Comparison of ENCODE assay signal across 8 cellular contexts in genomic region chr20:5557123-5557522, GRCh38. TPM values are rescaled to one million over a fixed set of nuclear protein-coding genes. Genes with fewer than 3 reads are reported as not detected.
DNase-seq lines count a peak whose midpoint lies in the region; ATAC-seq and TF ChIP-seq lines count a peak whose summit lies in the region.

No MANE protein-coding gene starts in this region.

- TF ChIP-seq CTCF in AG04450 (IDR thresholded peaks at IDR 0.05; ENCODE audit: low read depth, low read length): peak; percentile 75
- TF ChIP-seq CTCF in GM12874 (IDR thresholded peaks at IDR 0.05; ENCODE audit: insufficient read depth, low read depth, low read length): peak; percentile 59; the same call in 1 of the 2 replicates
- peak; percentile 49 to 66 (median 58) for TF ChIP-seq CTCF in right lobe of liver (IDR thresholded peaks at IDR 0.05)

- H3K4me3 ChIP-seq in AG04450 (ENCODE audit: low read depth, low read length) (no peak overlapping the region), MG63 (no peak overlapping the region), right lobe of liver (no peak overlapping the region)

- H3K4me3 Mint-ChIP-seq in central memory CD8-positive, alpha-beta T cell: no peak overlapping the region
- no peak overlapping the region for H3K4me3 Mint-ChIP-seq in stimulated activated memory B cell treated with anti-CD40 and anti-IgM and Interleukin-4, amounts not matched to agents 10 μg/mL and 1 μg/mL and 100 μg/mL, for 72 hours

- peak; percentile 67 for ATAC-seq in central memory CD8-positive, alpha-beta T cell (replicated peaks; ENCODE audit: extremely low read depth, poor library complexity, severe bottlenecking)
- ATAC-seq in right lobe of liver: peak; percentile 74 to 85 (median 79)
- peak; percentile 63 for ATAC-seq in stimulated activated memory B cell treated with anti-CD40 and anti-IgM and Interleukin-4, amounts not matched to agents 10 μg/mL and 1 μg/mL and 100 μg/mL, for 72 hours
- no peak for ATAC-seq in GM19324 (IDR thresholded peaks at IDR 0.05; ENCODE audit: low FRiP score, unreplicated experiment)

- H3K4me1 Mint-ChIP-seq in central memory CD8-positive, alpha-beta T cell: no peaks in the 10 kb centered on the region
- no peaks in the 10 kb centered on the region for H3K4me1 Mint-ChIP-seq in stimulated activated memory B cell treated with anti-CD40 and anti-IgM and Interleukin-4, amounts not matched to agents 10 μg/mL and 1 μg/mL and 100 μg/mL, for 72 hours

- TF ChIP-seq POLR2A in right lobe of liver (IDR thresholded peaks at IDR 0.05): no peak

- WGBS in right lobe of liver (ENCODE audit: insufficient coverage, low coverage, low lambda C conversion rate, missing lambda C conversion rate): 0% methylated on average over 1 of the region's 1 CpG

- H3K27me3 ChIP-seq in AG04450 (ENCODE audit: control insufficient read depth, insufficient read depth, low read length): no peaks in the 10 kb centered on the region
- no peaks in the 10 kb centered on the region for H3K27me3 ChIP-seq in MG63
- no peaks in the 10 kb centered on the region for H3K27me3 ChIP-seq in right lobe of liver

- H3K9me3 ChIP-seq in AG04450 (ENCODE audit: control insufficient read depth, insufficient read depth, low read length) (no peaks in the 10 kb centered on the region), MG63 (no peaks in the 10 kb centered on the region), right lobe of liver (no peaks in the 10 kb centered on the region)

- DNase-seq in AG04450 (ENCODE audit: low read depth, low spot score): no peak
- DNase-seq in MG63: peak; percentile 25
- peak; percentile 32 for DNase-seq in UCSD-AML1 (lab: John Stamatoyannopoulos, UW; ENCODE audit: unreplicated experiment)
- DNase-seq in central memory CD8-positive, alpha-beta T cell (ENCODE audit: low spot score in 2 of 2): peak in 1 of 2 donors; percentile 37
- peak in 1 of 3 donors; percentile 32 for DNase-seq in right lobe of liver

- intact Hi-C loops in right lobe of liver (cut with DNase I): loop anchor here in 1 of 2 donors (10.0 kb wide), 1 partner anchor 228 kb away; no protein-coding TSS in a partner anchor

- peaks cover 65% of the 10 kb centered on the region for H3K36me3 Mint-ChIP-seq in central memory CD8-positive, alpha-beta T cell (ENCODE audit: insufficient read depth)
- peaks cover 34% of the 10 kb centered on the region for H3K36me3 Mint-ChIP-seq in stimulated activated memory B cell treated with anti-CD40 and anti-IgM and Interleukin-4, amounts not matched to agents 10 μg/mL and 1 μg/mL and 100 μg/mL, for 72 hours

- H3K4me1 ChIP-seq in right lobe of liver: no peaks in the 10 kb centered on the region

- POLR2A ChIA-PET in AG04450 (lab: Yijun Ruan, JAX): no interaction called here

- peaks cover 8% of the 10 kb centered on the region for H3K36me3 ChIP-seq in MG63
- peaks cover 0 to 51% (median 1%) of the 10 kb centered on the region in 4 donors for H3K36me3 ChIP-seq in right lobe of liver

- CTCF ChIA-PET in AG04450 (lab: Charles Lee): interaction anchor here (0.6 to 5.7 kb wide), 29 partner anchors 8 to 444 kb away, joined by 3 to 105 read pairs (median 5); partner anchors contain the start of gene SHLD1

- peak overlapping the region; percentile 22 for H3K27ac Mint-ChIP-seq in central memory CD8-positive, alpha-beta T cell (ENCODE audit: low read depth)
- H3K27ac Mint-ChIP-seq in stimulated activated memory B cell treated with anti-CD40 and anti-IgM and Interleukin-4, amounts not matched to agents 10 μg/mL and 1 μg/mL and 100 μg/mL, for 72 hours: no peak overlapping the region

- H3K27me3 Mint-ChIP-seq in central memory CD8-positive, alpha-beta T cell: no peaks in the 10 kb centered on the region
- H3K27me3 Mint-ChIP-seq in stimulated activated memory B cell treated with anti-CD40 and anti-IgM and Interleukin-4, amounts not matched to agents 10 μg/mL and 1 μg/mL and 100 μg/mL, for 72 hours: no peaks in the 10 kb centered on the region

- no peaks in the 10 kb centered on the region for H3K9me3 Mint-ChIP-seq in central memory CD8-positive, alpha-beta T cell
- no peaks in the 10 kb centered on the region for H3K9me3 Mint-ChIP-seq in stimulated activated memory B cell treated with anti-CD40 and anti-IgM and Interleukin-4, amounts not matched to agents 10 μg/mL and 1 μg/mL and 100 μg/mL, for 72 hours

- no peak overlapping the region for H3K27ac ChIP-seq in AG04450 (ENCODE audit: low read depth, low read length)
- H3K27ac ChIP-seq in right lobe of liver: no peak overlapping the region

RNA-seq across cellular contexts. Expression of gene GPCPD1, which starts 53.7 kb away (rescaled TPM):
- 22.3 and 28.3 TPM in 2 replicates for polyA plus RNA-seq in AG04450 (2011; rRNA removed)
- 13.0 and 23.5 TPM in 2 replicates for polyA minus RNA-seq in AG04450 (2011; rRNA and poly(A)+ RNA removed)
- total RNA-seq in MG63 (2014; rRNA removed; shearing (Covaris generic); ENCODE audit: low replicate concordance): 7.4 and 14.0 TPM in 2 replicates
- total RNA-seq in right lobe of liver: 1 to 10 TPM; 3.6 to 9.2 (median 5.8) TPM
